1 cellular context compared by ENCODE assay signal in genomic region chr3:39347586-39347876, GRCh38.
TF ChIP-seq lines count a peak whose summit lies in the region.

No MANE protein-coding gene starts in this region.

TF ChIP-seq in H1, 55 proteins besides CTCF, POLR2A, EP300 and RAD21:
- TF ChIP-seq FOSL1 (IDR thresholded peaks at IDR 0.05; ENCODE audit: insufficient read depth, low read depth, low read length) = no peak
- TF ChIP-seq JUN (IDR thresholded peaks at IDR 0.05; ENCODE audit: low read depth, low read length) = no peak
- TF ChIP-seq CHD1 (IDR thresholded peaks at IDR 0.05; ENCODE audit: low read depth, low read length) = no peak
- no peak for TF ChIP-seq E2F6 (IDR thresholded peaks at IDR 0.05)
- no peak for TF ChIP-seq YY1 (IDR thresholded peaks at IDR 0.05; ENCODE audit: low read depth, low read length)
- no peak for TF ChIP-seq TCF12 (IDR thresholded peaks at IDR 0.05; ENCODE audit: low read depth, low read length)
- TF ChIP-seq TAF1 (IDR thresholded peaks at IDR 0.05; ENCODE audit: low read depth, low read length) = no peak
- no peak for TF ChIP-seq JUND (IDR thresholded peaks at IDR 0.05; ENCODE audit: low read length)
- TF ChIP-seq POU5F1 (IDR thresholded peaks at IDR 0.05; ENCODE audit: low read depth, low read length) = no peak
- TF ChIP-seq RNF2 (IDR thresholded peaks at IDR 0.05; ENCODE audit: borderline replicate concordance, low read depth, low read length, missing control alignments, poor library complexity, severe bottlenecking) = no peak
